In the genomic region with DNA sequence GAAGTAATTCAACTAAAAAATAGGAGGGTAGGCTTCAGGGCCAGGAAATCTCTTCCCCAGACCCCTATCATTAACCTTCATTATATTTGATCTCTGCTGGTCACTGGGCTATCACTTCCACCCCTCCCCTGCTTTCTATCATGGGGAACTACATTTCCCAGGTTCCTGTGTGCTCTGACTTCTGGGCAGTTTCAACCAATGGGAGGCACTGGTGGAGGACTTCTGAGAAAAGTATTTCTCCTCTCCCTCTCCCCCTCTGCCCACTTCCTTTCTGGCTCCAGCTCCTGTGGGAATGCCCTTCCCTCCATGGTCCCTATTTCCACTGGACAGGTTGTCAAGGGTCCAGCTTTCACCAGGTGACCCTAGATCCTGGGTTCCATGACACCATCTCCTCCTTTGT, we compare ENCODE assay signal across 18 cellular contexts.
A peak's percentile ranks its signal among the peaks of the same experiment; 100 is the strongest.
DNase-seq lines count a peak whose midpoint lies in the region; ATAC-seq, FAIRE-seq and TF ChIP-seq lines count a peak whose summit lies in the region.
"Had no signal": no experiment of that assay in that cellular context is flagged by ENCODE, and none has a peak within 500 bp of the region (broad histone marks: within the 10 kb centered on the region; RNA-seq: fewer than 3 reads in every experiment).

No MANE protein-coding gene starts in this region.

- DNase-seq in A673 (ENCODE audit: low spot score) = no peak
- peak; percentile 44 for DNase-seq in HTR-8/SVneo (ENCODE audit: insufficient read length, low spot score)
- DNase-seq in SW480 (ENCODE audit: low spot score) = peak; percentile 11
- DNase-seq in hepatic stellate cell (ENCODE audit: low spot score) = peak; percentile 51
- DNase-seq in progenitor cell of endocrine pancreas (ENCODE audit: low spot score, unreplicated experiment) = no peak
- no peak for DNase-seq in head of caudate nucleus
- no peak for DNase-seq in SKM-1 (lab: John Stamatoyannopoulos, UW; ENCODE audit: unreplicated experiment)
- DNase-seq: body of pancreas; left ventricle myocardium superior; MM.1S; naive thymus-derived CD4-positive, alpha-beta T cell; NCI-H2029; NCI-H526; stomach; T-helper 17 cell; uterus had no signal

- H3K27ac ChIP-seq in A673 (ENCODE audit: low read depth, low read length, poor library complexity, severe bottlenecking) = peak overlapping the region; percentile 15
- H3K27ac ChIP-seq: body of pancreas, stomach, uterus had no signal

- peaks cover 4% of the 10 kb centered on the region for H3K9me3 Mint-ChIP-seq in progenitor cell of endocrine pancreas (ENCODE audit: low read depth)

- H3K27me3 Mint-ChIP-seq in progenitor cell of endocrine pancreas = peaks cover 14% of the 10 kb centered on the region
- H3K27me3 Mint-ChIP-seq: T-helper 17 cell had no signal

- ATAC-seq in HG03175 (IDR thresholded peaks at IDR 0.05; ENCODE audit: unreplicated experiment) = no peak
- ATAC-seq: body of pancreas; naive thymus-derived CD4-positive, alpha-beta T cell; Panc1; T-helper 17 cell had no signal

- peak; percentile 31 for FAIRE-seq in HTR-8/SVneo (lab: Jason Lieb, UNC)

- no peak for TF ChIP-seq CTCF in A673 (conservative IDR thresholded peaks at IDR 0.05; ENCODE audit: low read depth, low read length)
- TF ChIP-seq CTCF in progenitor cell of endocrine pancreas (IDR thresholded peaks at IDR 0.05; ENCODE audit: unreplicated experiment) = no peak

- intact Hi-C loops in A673 (cut with micrococcal nuclease; ENCODE audit: unreplicated experiment) = no loop called here
- intact Hi-C loops in head of caudate nucleus (cut with DNase I) = no loop called here

- no peaks in the 10 kb centered on the region for H3K27me3 ChIP-seq in A673 (replicated peaks; ENCODE audit: insufficient read depth, low read depth, low read length, poor library complexity)
- H3K27me3 ChIP-seq: body of pancreas had no signal

- POLR2A ChIA-PET in A673 (lab: Charles Lee; ENCODE audit: low non-redundant PET) = no interaction called here

- BruUV-seq in A673 (replicated peaks; lab: Mats Ljungman, UMichigan) = no TSS peak

- H3K4me3 Mint-ChIP-seq in progenitor cell of endocrine pancreas (ENCODE audit: low read depth) = no peak overlapping the region
- H3K4me3 Mint-ChIP-seq: naive thymus-derived CD4-positive, alpha-beta T cell; T-helper 17 cell had no signal

- H3K27ac Mint-ChIP-seq in progenitor cell of endocrine pancreas = no peak overlapping the region
- H3K27ac Mint-ChIP-seq: naive thymus-derived CD4-positive, alpha-beta T cell; T-helper 17 cell had no signal

- H3K9me3 ChIP-seq in A673 (ENCODE audit: low read depth, low read length, poor library complexity, severe bottlenecking) = no peaks in the 10 kb centered on the region
- H3K9me3 ChIP-seq: body of pancreas, uterus had no signal

- peaks cover 4% of the 10 kb centered on the region for H3K4me1 ChIP-seq in A673 (ENCODE audit: insufficient read depth, low read length, poor library complexity, severe bottlenecking)
- H3K4me1 ChIP-seq: body of pancreas, stomach, uterus had no signal

- CTCF ChIA-PET in A673 (lab: Charles Lee) = no interaction called here

- no peaks in the 10 kb centered on the region for H3K36me3 Mint-ChIP-seq in progenitor cell of endocrine pancreas (ENCODE audit: insufficient read depth)
- H3K36me3 Mint-ChIP-seq: naive thymus-derived CD4-positive, alpha-beta T cell had no signal

- no peak overlapping the region for H3K4me3 ChIP-seq in A673 (ENCODE audit: low read depth, low read length, poor library complexity, severe bottlenecking)
- H3K4me3 ChIP-seq: body of pancreas, stomach, uterus had no signal

- H3K36me3 ChIP-seq in A673 (ENCODE audit: insufficient read depth, low read length, poor library complexity, severe bottlenecking) = no peaks in the 10 kb centered on the region
- H3K36me3 ChIP-seq: stomach, uterus had no signal

- H3K4me1 Mint-ChIP-seq in progenitor cell of endocrine pancreas (ENCODE audit: low read depth) = no peaks in the 10 kb centered on the region
- H3K4me1 Mint-ChIP-seq: T-helper 17 cell had no signal

Comparison
In these comparisons a context has a peak if more than half of its experiments do, and no peak if none do; other contexts are left out.
1. DNase-seq: peak in HTR-8/SVneo (single experiment), SW480 (single experiment) and hepatic stellate cell (single experiment); none in A673 (single experiment), progenitor cell of endocrine pancreas (single experiment), head of caudate nucleus (0 of 42) and SKM-1 (single experiment).